Comparison of ENCODE assay signal across 30 cellular contexts in the genomic region with DNA sequence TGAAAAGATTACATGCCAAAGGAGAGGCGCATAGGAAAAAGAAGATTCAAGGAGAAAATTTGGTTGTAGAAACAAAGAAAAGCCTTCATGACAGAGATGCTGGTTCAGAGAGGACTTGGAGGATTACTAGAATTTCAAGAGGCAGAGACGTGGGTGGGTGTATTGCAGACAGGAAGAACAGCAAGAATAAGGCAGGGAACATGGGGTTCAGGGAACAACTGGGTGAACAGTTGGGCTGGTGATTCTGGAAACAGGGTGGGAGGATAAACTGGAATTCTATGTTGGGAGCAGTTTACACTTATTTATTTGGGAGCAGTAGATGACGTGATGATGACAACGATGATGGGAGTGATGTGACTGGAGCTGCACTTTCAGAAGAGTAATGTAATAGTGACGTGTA.
"Had no signal": no experiment of that assay in that cellular context is flagged by ENCODE, and none has a peak within 500 bp of the region (broad histone marks: within the 10 kb centered on the region; RNA-seq: fewer than 3 reads in every experiment).

No MANE protein-coding gene starts in this region.

- H3K36me3 Mint-ChIP-seq: activated naive CD8-positive, alpha-beta T cell; brain had no signal

- H3K9me3 ChIP-seq: ovary, prostate gland, sigmoid colon, tibial artery, upper lobe of right lung had no signal

- H3K27ac Mint-ChIP-seq: activated CD4-positive, alpha-beta T cell treated with anti-CD3 and anti-CD28 coated beads, Interleukin-2, amount 10 ng/mL, durations not matched to agents 24 days and 14 days; activated naive CD8-positive, alpha-beta T cell; activated T-cell treated with anti-CD3 and anti-CD28 coated beads, Interleukin-2, amount 50 U/mL, for 72 hours; endodermal cell; memory B cell; stimulated activated memory B cell treated with anti-CD40 and anti-IgM and Interleukin-4, amounts not matched to agents 10 μg/mL and 1 μg/mL and 100 μg/mL, for 72 hours had no signal

- H3K27me3 ChIP-seq: cardiac muscle cell, ovary, sigmoid colon, tibial artery, upper lobe of right lung had no signal

- H3K27ac ChIP-seq: cardiac muscle cell, ovary, prostate gland, sigmoid colon, tibial artery, upper lobe of right lung, WERI-Rb-1 had no signal

- H3K9me3 Mint-ChIP-seq: activated CD4-positive, alpha-beta T cell treated with anti-CD3 and anti-CD28 coated beads, Interleukin-2, amount 10 ng/mL, durations not matched to agents 24 days and 14 days; activated T-cell treated with anti-CD3 and anti-CD28 coated beads, Interleukin-2, amount 50 U/mL, for 72 hours; brain; endodermal cell; immature natural killer cell; memory B cell; natural killer cell; stimulated activated memory B cell treated with anti-CD40 and anti-IgM and Interleukin-4, amounts not matched to agents 10 μg/mL and 1 μg/mL and 100 μg/mL, for 72 hours; stimulated activated naive CD8-positive, alpha-beta T cell treated with anti-CD3 and anti-CD28 coated beads, Interleukin-15, amount 100 ng/mL, for 72 hours had no signal

- H3K27me3 Mint-ChIP-seq: activated CD4-positive, alpha-beta T cell treated with anti-CD3 and anti-CD28 coated beads, Interleukin-2, amount 10 ng/mL, durations not matched to agents 24 days and 14 days; activated naive CD8-positive, alpha-beta T cell; memory B cell; stimulated activated memory B cell treated with anti-CD40 and anti-IgM and Interleukin-4, amounts not matched to agents 10 μg/mL and 1 μg/mL and 100 μg/mL, for 72 hours; stimulated activated naive CD8-positive, alpha-beta T cell treated with anti-CD3 and anti-CD28 coated beads, Interleukin-15, amount 100 ng/mL, for 72 hours had no signal

- H3K4me3 Mint-ChIP-seq: activated CD4-positive, alpha-beta T cell treated with anti-CD3 and anti-CD28 coated beads, Interleukin-2, amount 10 ng/mL, durations not matched to agents 24 days and 14 days; activated naive CD8-positive, alpha-beta T cell; activated T-cell treated with anti-CD3 and anti-CD28 coated beads, Interleukin-2, amount 50 U/mL, for 72 hours; brain; endodermal cell; immature natural killer cell; memory B cell; natural killer cell; stimulated activated memory B cell treated with anti-CD40 and anti-IgM and Interleukin-4, amounts not matched to agents 10 μg/mL and 1 μg/mL and 100 μg/mL, for 72 hours; stimulated activated naive CD8-positive, alpha-beta T cell treated with anti-CD3 and anti-CD28 coated beads, Interleukin-15, amount 100 ng/mL, for 72 hours had no signal

- DNase-seq: activated CD4-positive, alpha-beta T cell treated with anti-CD3 and anti-CD28 coated beads, Interleukin-2, amount 10 ng/mL, durations not matched to agents 24 days and 14 days; activated effector memory CD4-positive, alpha-beta T cell treated with Interleukin-2 at 50 U/mL for 16 hours; activated naive CD4-positive, alpha-beta T cell treated with Interleukin-2 at 50 U/mL for 16 hours; activated T-cell treated with anti-CD3 and anti-CD28 coated beads for 4 hours; activated T-cell treated with anti-CD3 and anti-CD28 coated beads, Interleukin-2, amount 50 U/mL, for 72 hours; aorta; endodermal cell; foreskin fibroblast; immature natural killer cell; natural killer cell; ovary; sigmoid colon; small intestine; stimulated activated CD4-positive, alpha-beta T cell treated with anti-CD3 and anti-CD28 coated beads, Interleukin-1b, Interleukin-23, amount 100 ng/mL, for 48 hours; stimulated activated CD4-positive, alpha-beta T cell treated with anti-CD3 and anti-CD28 coated beads, Interleukin-4, amount 100 ng/mL, for 4 hours; stimulated activated CD8-positive, alpha-beta memory T cell treated with anti-CD3 and anti-CD28 coated beads, Interleukin-4, amount 100 ng/mL, for 48 hours; stimulated activated naive CD8-positive, alpha-beta T cell treated with anti-CD3 and anti-CD28 coated beads, Interleukin-15, amount 100 ng/mL, for 72 hours; substantia nigra; T1000; tibial artery; upper lobe of right lung; WERI-Rb-1 had no signal

- ATAC-seq: activated CD4-positive, CD25-positive, alpha-beta regulatory T cell treated with anti-CD3 and anti-CD28 coated beads, Interleukin-2, amount 50 U/mL, for 24 hours; activated T-cell treated with anti-CD3 and anti-CD28 coated beads, Interleukin-2, amount 50 U/mL, for 72 hours; esophagus mucosa; natural killer cell; stimulated activated memory B cell treated with anti-CD40 and anti-IgM and Interleukin-4, amounts not matched to agents 10 μg/mL and 1 μg/mL and 100 μg/mL, for 72 hours; stimulated activated naive CD8-positive, alpha-beta T cell treated with anti-CD3 and anti-CD28 coated beads, Interleukin-15, amount 100 ng/mL, for 72 hours; upper lobe of right lung had no signal

- H3K4me1 Mint-ChIP-seq: activated CD4-positive, alpha-beta T cell treated with anti-CD3 and anti-CD28 coated beads, Interleukin-2, amount 10 ng/mL, durations not matched to agents 24 days and 14 days; brain; immature natural killer cell; memory B cell; natural killer cell; stimulated activated memory B cell treated with anti-CD40 and anti-IgM and Interleukin-4, amounts not matched to agents 10 μg/mL and 1 μg/mL and 100 μg/mL, for 72 hours; stimulated activated naive CD8-positive, alpha-beta T cell treated with anti-CD3 and anti-CD28 coated beads, Interleukin-15, amount 100 ng/mL, for 72 hours had no signal

- H3K4me1 ChIP-seq: prostate gland, sigmoid colon, tibial artery, upper lobe of right lung had no signal

- H3K36me3 ChIP-seq: cardiac muscle cell, ovary, prostate gland, WERI-Rb-1 had no signal

- H3K4me3 ChIP-seq: cardiac muscle cell, ovary, prostate gland, sigmoid colon, tibial artery, upper lobe of right lung had no signal
